In genomic region chr17:51257150-51258081, GRCh38 we compare ENCODE assay signal across 10 cellular contexts. TPM values are rescaled to one million over a fixed set of nuclear protein-coding genes. Genes with fewer than 3 reads are reported as not detected.
A peak's percentile ranks its signal among the peaks of the same experiment; 100 is the strongest.
DNase-seq lines count a peak whose midpoint lies in the region; ATAC-seq and TF ChIP-seq lines count a peak whose summit lies in the region.
"Had no signal": no experiment of that assay in that cellular context is flagged by ENCODE, and none has a peak within 500 bp of the region (broad histone marks: within the 10 kb centered on the region; RNA-seq: fewer than 3 reads in every experiment).

No MANE protein-coding gene starts in this region.

- no TSS peak for BruUV-seq in Panc1 (replicated peaks; lab: Mats Ljungman, UMichigan)

- no peaks in the 10 kb centered on the region for H3K9me3 ChIP-seq in Panc1 (ENCODE audit: control insufficient read depth, insufficient read depth, low read depth, low read length)
- H3K9me3 ChIP-seq: ovary had no signal

- H3K4me1 ChIP-seq in Panc1 (ENCODE audit: control insufficient read depth, insufficient read depth, low read length): peaks cover 35% of the 10 kb centered on the region

- TF ChIP-seq CTCF in Panc1 (IDR thresholded peaks at IDR 0.05): no peak

- no peak for DNase-seq in activated naive CD4-positive, alpha-beta T cell treated with anti-CD3 and anti-CD28 coated beads, Interleukin-2, amount 50 U/mL, for 16 hours
- DNase-seq in Panc1 (ENCODE audit: low read depth, low spot score): no peak
- peak; percentile 60 for DNase-seq in fibroblast of peridontal ligament (ENCODE audit: extremely low read depth)
- no peak for DNase-seq in Right ventricle myocardium inferior (ENCODE audit: missing footprints)
- DNase-seq: NCI-H1930, ovary had no signal

- H3K4me1 Mint-ChIP-seq in activated naive CD4-positive, alpha-beta T cell treated with anti-CD3 and anti-CD28 coated beads, Interleukin-2, amount 50 U/mL, for 24 hours: peaks cover 67% of the 10 kb centered on the region
- H3K4me1 Mint-ChIP-seq in stimulated activated memory B cell treated with anti-CD40 and anti-IgM and Interleukin-4, amounts not matched to agents 10 μg/mL and 1 μg/mL and 100 μg/mL, for 72 hours: peaks cover 50% of the 10 kb centered on the region

- in situ Hi-C loops in Panc1 (cut with HindIII; ENCODE audit: low pct_unique_long_range_greater_than_20kb, low sequenced_read_pairs): no loop called here

- no peak overlapping the region for H3K27ac Mint-ChIP-seq in activated naive CD4-positive, alpha-beta T cell treated with anti-CD3 and anti-CD28 coated beads, Interleukin-2, amount 50 U/mL, for 24 hours
- peak overlapping the region; percentile 40 for H3K27ac Mint-ChIP-seq in stimulated activated memory B cell treated with anti-CD40 and anti-IgM and Interleukin-4, amounts not matched to agents 10 μg/mL and 1 μg/mL and 100 μg/mL, for 72 hours

- H3K4me3 ChIP-seq in Panc1 (ENCODE audit: low read depth in 2 of 2, low read length in 2 of 2): peak overlapping the region in 1 of 2 experiments; percentile 89; a peak in 3 of 4 replicates
- H3K4me3 ChIP-seq: ovary had no signal

- H3K9me3 Mint-ChIP-seq in activated naive CD4-positive, alpha-beta T cell treated with anti-CD3 and anti-CD28 coated beads, Interleukin-2, amount 50 U/mL, for 24 hours: no peaks in the 10 kb centered on the region
- no peaks in the 10 kb centered on the region for H3K9me3 Mint-ChIP-seq in stimulated activated memory B cell treated with anti-CD40 and anti-IgM and Interleukin-4, amounts not matched to agents 10 μg/mL and 1 μg/mL and 100 μg/mL, for 72 hours

- CTCF ChIA-PET in Panc1 (lab: Charles Lee): interaction anchor here (0.5 kb wide), 1 partner anchor 283 kb away, joined by 6 read pairs; no protein-coding TSS in a partner anchor

- intact Hi-C loops in Panc1 (cut with micrococcal nuclease; ENCODE audit: unreplicated experiment): no loop called here
- intact Hi-C loops in Right ventricle myocardium inferior (cut with DNase I): no loop called here

- H3K36me3 Mint-ChIP-seq in activated naive CD4-positive, alpha-beta T cell treated with anti-CD3 and anti-CD28 coated beads, Interleukin-2, amount 50 U/mL, for 24 hours: peaks cover 21% of the 10 kb centered on the region
- peaks cover 15% of the 10 kb centered on the region for H3K36me3 Mint-ChIP-seq in stimulated activated memory B cell treated with anti-CD40 and anti-IgM and Interleukin-4, amounts not matched to agents 10 μg/mL and 1 μg/mL and 100 μg/mL, for 72 hours

- peak overlapping the region; percentile 90 for H3K4me3 Mint-ChIP-seq in activated naive CD4-positive, alpha-beta T cell treated with anti-CD3 and anti-CD28 coated beads, Interleukin-2, amount 50 U/mL, for 24 hours
- peak overlapping the region; percentile 78 for H3K4me3 Mint-ChIP-seq in stimulated activated memory B cell treated with anti-CD40 and anti-IgM and Interleukin-4, amounts not matched to agents 10 μg/mL and 1 μg/mL and 100 μg/mL, for 72 hours

- H3K27me3 ChIP-seq in Panc1 (ENCODE audit: control insufficient read depth, insufficient read depth, low read length): no peaks in the 10 kb centered on the region
- H3K27me3 ChIP-seq: ovary had no signal

- ATAC-seq in Panc1 (no peak), GM21717 (IDR thresholded peaks at IDR 0.05; ENCODE audit: unreplicated experiment) (no peak), HG03097 (IDR thresholded peaks at IDR 0.05; ENCODE audit: low FRiP score, unreplicated experiment) (no peak), Right ventricle myocardium inferior (no peak)
- no peak for ATAC-seq in stimulated activated memory B cell treated with anti-CD40 and anti-IgM and Interleukin-4, amounts not matched to agents 10 μg/mL and 1 μg/mL and 100 μg/mL, for 72 hours

- no peaks in the 10 kb centered on the region for H3K27me3 Mint-ChIP-seq in activated naive CD4-positive, alpha-beta T cell treated with anti-CD3 and anti-CD28 coated beads, Interleukin-2, amount 50 U/mL, for 24 hours
- no peaks in the 10 kb centered on the region for H3K27me3 Mint-ChIP-seq in stimulated activated memory B cell treated with anti-CD40 and anti-IgM and Interleukin-4, amounts not matched to agents 10 μg/mL and 1 μg/mL and 100 μg/mL, for 72 hours

- peaks cover 36% of the 10 kb centered on the region for H3K36me3 ChIP-seq in Panc1 (ENCODE audit: control insufficient read depth, insufficient read depth, low read length)
- H3K36me3 ChIP-seq: ovary had no signal

- peak overlapping the region; percentile 99; the same call in 1 of the 2 replicates for H3K27ac ChIP-seq in Panc1 (ENCODE audit: low read length)
- H3K27ac ChIP-seq: ovary had no signal

- POLR2A ChIA-PET in Panc1 (lab: Charles Lee): interaction anchor here (0.6 to 1.0 kb wide), 2 partner anchors 9 to 406 kb away, joined by 5 to 8 read pairs; no protein-coding TSS in a partner anchor

RNA-seq across cellular contexts. Expression of gene MBTD1, which starts 2.4 kb away (rescaled TPM):
- total RNA-seq in Panc1 (2021; ENCODE audit: unreplicated experiment): 16.6 TPM
- 6.1 TPM for polyA plus RNA-seq in Panc1 (2012; ENCODE audit: insufficient read length)
- total RNA-seq in Right ventricle myocardium inferior: 6.0 TPM

RNA-seq across cellular contexts. Expression of gene UTP18, which starts 2.9 kb away (rescaled TPM):
- total RNA-seq in Panc1 (2021; ENCODE audit: unreplicated experiment) (96.3 TPM), Right ventricle myocardium inferior (6.9 TPM)
- polyA plus RNA-seq in Panc1 (2012; ENCODE audit: insufficient read length): 52.7 TPM

Comparison
In these comparisons a context has a peak if more than half of its experiments do, and no peak if none do; other contexts are left out.
1. RNA of gene UTP18, which starts 2.9 kb away (total RNA-seq): 96.3 TPM in Panc1 (single experiment); 6.9 TPM in Right ventricle myocardium inferior (single experiment); every median in the first group is over 10 times any median in the second.